8 cellular contexts compared by ENCODE assay signal in genomic region chr3:138935505-138935863, GRCh38. TPM values are rescaled to one million over a fixed set of nuclear protein-coding genes. Genes with fewer than 3 reads are reported as not detected.
DNase-seq lines count a peak whose midpoint lies in the region; ATAC-seq and TF ChIP-seq lines count a peak whose summit lies in the region.

No MANE protein-coding gene starts in this region.

- TF ChIP-seq CTCF in HFFc6 (IDR thresholded peaks at IDR 0.05) (no peak), mesothelial cell of epicardium (IDR thresholded peaks at IDR 0.05; ENCODE audit: unreplicated experiment) (no peak), esophagus squamous epithelium (IDR thresholded peaks at IDR 0.05) (no peak)

- H3K36me3 Mint-ChIP-seq in HFFc6 (ENCODE audit: low read depth) (no peaks in the 10 kb centered on the region), mesothelial cell of epicardium (no peaks in the 10 kb centered on the region)
- H3K36me3 Mint-ChIP-seq in activated naive CD8-positive, alpha-beta T cell treated with anti-CD3 and anti-CD28 coated beads for 36 hours: no peaks in the 10 kb centered on the region

- peaks cover 10 to 35% (median 24%) of the 10 kb centered on the region in 10 experiments; a peak in 17 of 20 replicates for H3K4me1 ChIP-seq in BLaER1 treated with 17β-estradiol and CSF1 and Interleukin-3, amounts not matched to agents 10 nM and 100 nM
- peaks cover 34 to 46% (median 42%) of the 10 kb centered on the region in 3 donors for H3K4me1 ChIP-seq in esophagus squamous epithelium

- H3K9me3 Mint-ChIP-seq in HFFc6 (no peaks in the 10 kb centered on the region), mesothelial cell of epicardium (no peaks in the 10 kb centered on the region)
- H3K9me3 Mint-ChIP-seq in activated naive CD8-positive, alpha-beta T cell treated with anti-CD3 and anti-CD28 coated beads for 36 hours: no peaks in the 10 kb centered on the region

- H3K4me2 ChIP-seq in BLaER1 treated with 17β-estradiol and CSF1 and Interleukin-3, amounts not matched to agents 10 nM and 100 nM: peak overlapping the region; percentile 60 to 94 (median 75)

- ATAC-seq in HG03432 (IDR thresholded peaks at IDR 0.05; ENCODE audit: unreplicated experiment): no peak

- TF ChIP-seq POLR2A in esophagus squamous epithelium (IDR thresholded peaks at IDR 0.05): no peak

- H3K27ac Mint-ChIP-seq in HFFc6: no peak overlapping the region
- H3K27ac Mint-ChIP-seq in activated naive CD8-positive, alpha-beta T cell treated with anti-CD3 and anti-CD28 coated beads for 36 hours: no peak overlapping the region
- no peak overlapping the region for H3K27ac Mint-ChIP-seq in mesothelial cell of epicardium

- H3K27me3 Mint-ChIP-seq in HFFc6 (ENCODE audit: insufficient read depth): peaks cover 39% of the 10 kb centered on the region
- peaks cover 78% of the 10 kb centered on the region for H3K27me3 Mint-ChIP-seq in activated naive CD8-positive, alpha-beta T cell treated with anti-CD3 and anti-CD28 coated beads for 36 hours
- peaks cover 86% of the 10 kb centered on the region for H3K27me3 Mint-ChIP-seq in mesothelial cell of epicardium (ENCODE audit: low read depth)

- H3K9ac ChIP-seq in BLaER1 treated with 17β-estradiol and CSF1 and Interleukin-3, amounts not matched to agents 10 nM and 100 nM: peak overlapping the region in 1 of 11 experiments; percentile 42; a peak in 1 of 22 replicates

- DNase-seq in HFFc6 (no peak), mesothelial cell of epicardium (ENCODE audit: low spot score in 2 of 2, unreplicated experiment in 2 of 2) (no peak), esophagus squamous epithelium (lab: John Stamatoyannopoulos, UW) (no peak), ecto neural progenitor cell (ENCODE audit: low spot score) (no peak)
- DNase-seq in activated naive CD8-positive, alpha-beta T cell treated with anti-CD3 and anti-CD28 coated beads for 36 hours: no peak
- no peak for DNase-seq in stimulated activated CD4-positive, alpha-beta T cell treated with anti-CD3 and anti-CD28 coated beads, Interleukin-2, amount 100 ng/mL, for 48 hours

- H3K9me3 ChIP-seq in BLaER1 treated with 17β-estradiol and CSF1 and Interleukin-3, amounts not matched to agents 10 nM and 100 nM (replicated peaks in 1 of 11): peaks cover 0 to 12% (median 10%) of the 10 kb centered on the region in 11 experiments; a peak in 19 of 22 replicates
- H3K9me3 ChIP-seq in esophagus squamous epithelium: no peaks in the 10 kb centered on the region

- H3K4me1 Mint-ChIP-seq in HFFc6 (ENCODE audit: low read depth) (peaks cover 12% of the 10 kb centered on the region), mesothelial cell of epicardium (peaks cover 17% of the 10 kb centered on the region)
- peaks cover 25% of the 10 kb centered on the region for H3K4me1 Mint-ChIP-seq in activated naive CD8-positive, alpha-beta T cell treated with anti-CD3 and anti-CD28 coated beads for 36 hours

- H3K27ac ChIP-seq in BLaER1 treated with 17β-estradiol and CSF1 and Interleukin-3, amounts not matched to agents 10 nM and 100 nM: no peak overlapping the region
- H3K27ac ChIP-seq in esophagus squamous epithelium: no peak overlapping the region

- H3K36me3 ChIP-seq in BLaER1 treated with 17β-estradiol and CSF1 and Interleukin-3, amounts not matched to agents 10 nM and 100 nM: no peaks in the 10 kb centered on the region
- no peaks in the 10 kb centered on the region for H3K36me3 ChIP-seq in esophagus squamous epithelium

- WGBS in esophagus squamous epithelium, 2 donors: 80 to 83% methylated on average over 5 to 7 of the region's 7 CpGs

- intact Hi-C loops in esophagus squamous epithelium (cut with DNase I): loop anchor here (5.0 kb wide), 1 partner anchor 392 kb away; no protein-coding TSS in a partner anchor

- peak overlapping the region; percentile 68 for H3K4me3 Mint-ChIP-seq in HFFc6
- peak overlapping the region; percentile 70 for H3K4me3 Mint-ChIP-seq in activated naive CD8-positive, alpha-beta T cell treated with anti-CD3 and anti-CD28 coated beads for 36 hours
- peak overlapping the region; percentile 70 for H3K4me3 Mint-ChIP-seq in mesothelial cell of epicardium

- peak overlapping the region in 9 of 10 experiments; percentile 38 to 64 (median 52); a peak in 15 of 20 replicates for H3K4me3 ChIP-seq in BLaER1 treated with 17β-estradiol and CSF1 and Interleukin-3, amounts not matched to agents 10 nM and 100 nM
- H3K4me3 ChIP-seq in esophagus squamous epithelium: peak overlapping the region in 1 of 4 donors; percentile 62

- H4K20me1 ChIP-seq in BLaER1 treated with 17β-estradiol and CSF1 and Interleukin-3, amounts not matched to agents 10 nM and 100 nM: peaks cover 0 to 48% (median 32%) of the 10 kb centered on the region in 11 experiments; a peak in 17 of 22 replicates

- H3K27me3 ChIP-seq in BLaER1 treated with 17β-estradiol and CSF1 and Interleukin-3, amounts not matched to agents 10 nM and 100 nM: peaks cover 65 to 77% (median 71%) of the 10 kb centered on the region in 11 experiments
- H3K27me3 ChIP-seq in esophagus squamous epithelium: peaks cover 27 to 80% (median 45%) of the 10 kb centered on the region in 4 donors

RNA-seq across cellular contexts. Expression of gene FOXL2, which starts 11.5 kb away (rescaled TPM):
- total RNA-seq in HFFc6 (2021; fragmentation: NEBNext Ultra II Directional; extraction: Animal tissue kit (Norgen Biotek cat#: 25700)): 1 to 10 TPM in 5 of 6 experiments, under 1 TPM in 1; 0.71 to 8.0 (median 7.0) TPM
- total RNA-seq in activated naive CD8-positive, alpha-beta T cell treated with anti-CD3 and anti-CD28 coated beads for 36 hours: not detected
- not detected in 3 replicates for total RNA-seq in mesothelial cell of epicardium
- total RNA-seq in esophagus squamous epithelium: under 1 TPM in 1 of 4 donors, not detected in 3; 0.19 TPM

RNA-seq across cellular contexts. Expression of gene FOXL2NB, which starts 11.5 kb away (rescaled TPM):
- 1 to 10 TPM in 4 of 6 experiments, under 1 TPM in 2; 0.45 to 5.8 (median 4.6) TPM for total RNA-seq in HFFc6 (2021; fragmentation: NEBNext Ultra II Directional; extraction: Animal tissue kit (Norgen Biotek cat#: 25700))
- total RNA-seq in activated naive CD8-positive, alpha-beta T cell treated with anti-CD3 and anti-CD28 coated beads for 36 hours: not detected
- total RNA-seq in mesothelial cell of epicardium (not detected in 3 replicates), esophagus squamous epithelium (1 to 10 TPM in 1 of 4 donors, under 1 TPM in 1, not detected in 2; 0.57 to 1.1 TPM)
